8 cellular contexts compared by ENCODE assay signal in genomic region chr1:16514107-16515055, GRCh38. TPM values are rescaled to one million over a fixed set of nuclear protein-coding genes. Genes with fewer than 3 reads are reported as not detected.
DNase-seq lines count a peak whose midpoint lies in the region; ATAC-seq, FAIRE-seq and TF ChIP-seq lines count a peak whose summit lies in the region.
"Not testable (repeated sequence)": the region's sequence is repeated elsewhere in the genome, so short reads cannot be mapped to it uniquely, and the experiment has no call there.

Gene RNU1-1, minus strand, starts transcription at chr1:16514285.

- CTCF ChIA-PET in K562 (lab: Yijun Ruan, JAX; ENCODE audit: low intra/inter-chr PET ratio) = not testable (repeated sequence)

- peak; percentile 50 for ATAC-seq in K562
- peak; percentile 62 for ATAC-seq in Right ventricle myocardium inferior

- not testable (repeated sequence) for H3K4me3 Mint-ChIP-seq in nephron progenitor cell

- TSS peak; percentile 98 for BruUV-seq in K562 (replicated peaks; lab: Mats Ljungman, UMichigan)

- not testable (repeated sequence) for H3K9me3 Mint-ChIP-seq in nephron progenitor cell

- WGBS in K562 (ENCODE audit: insufficient coverage, low coverage, missing lambda C conversion rate) = under 1% methylated on average over 30 of the region's 40 CpGs

- TF ChIP-seq EP300 in K562 (IDR thresholded peaks at IDR 0.05; ENCODE audit: low read length) = not testable (repeated sequence)

- peak within 1 kb of the TSS; percentile 98 for H3K27ac ChIP-seq in K562 (ENCODE audit: extremely low read depth, low read depth, low read length)

- not testable (repeated sequence) for TF ChIP-seq CTCF in K562 (IDR thresholded peaks at IDR 0.05 in 2 of 3, conservative IDR thresholded peaks at IDR 0.05 in 1 of 3; ENCODE audit: insufficient read depth in 2 of 3, low read depth in 1 of 3, low read length in 3 of 3); nephron progenitor cell (IDR thresholded peaks at IDR 0.05)

- peak within 1 kb of the TSS; percentile 43 for H3K4me3 ChIP-seq in K562

- H3K36me3 Mint-ChIP-seq in nephron progenitor cell (ENCODE audit: low read depth) = not testable (repeated sequence)

- not testable (repeated sequence) for H3K36me3 ChIP-seq in K562 (ENCODE audit: control insufficient read depth, insufficient read depth, low read length)

- H3K27ac Mint-ChIP-seq in nephron progenitor cell = not testable (repeated sequence)

- not testable (repeated sequence) for H3K9me3 ChIP-seq in K562 (replicated peaks; ENCODE audit: control insufficient read depth, insufficient read depth, low read depth, low read length)

- not testable (repeated sequence) for TF ChIP-seq POLR2A in K562 (conservative IDR thresholded peaks at IDR 0.05)

- POLR2A ChIA-PET in K562 (lab: Yijun Ruan, JAX) = interaction anchor here (0.6 to 1.3 kb wide), 15 partner anchors 9 to 508 kb away, joined by 3 to 11 read pairs (median 4); partner anchors contain the start of gene RNU1-2

- DNase-seq in CD1c-positive myeloid dendritic cell (ENCODE audit: extremely low spot score) (peak; percentile 79), HS-27A (ENCODE audit: low read depth) (peak; percentile 60), NCI-H69 (lab: John Stamatoyannopoulos, UW) (peak; percentile 81), K562 (ENCODE audit: extremely low read depth in 1 of 4, low spot score in 3 of 4) (peak in 1 of 4 experiments; percentile 90), Right ventricle myocardium inferior (ENCODE audit: missing footprints) (peak; percentile 77), nephron progenitor cell (peak; percentile 70)
- peak; percentile 75 for DNase-seq in activated CD4-positive, CD25-positive, alpha-beta regulatory T cell treated with anti-CD3 and anti-CD28 coated beads, Interleukin-2, amount 50 U/mL, for 72 hours
- peak; percentile 57 to 58 for DNase-seq in stimulated activated CD8-positive, alpha-beta memory T cell treated with anti-CD3 and anti-CD28 coated beads, Interleukin-15, amount 100 ng/mL, for 4 hours (ENCODE audit: low read depth in 2 of 2)

- H2AFZ ChIP-seq in K562 (ENCODE audit: low read depth, low read length) = peak within 1 kb of the TSS; percentile 91

- not testable (repeated sequence) for H3K9me1 ChIP-seq in K562 (ENCODE audit: control insufficient read depth, insufficient read depth, low read length)

- H4K20me1 ChIP-seq in K562 (replicated peaks; ENCODE audit: control insufficient read depth, insufficient read depth, low read length) = not testable (repeated sequence)

- H3K79me2 ChIP-seq in K562 (ENCODE audit: control insufficient read depth, insufficient read depth, low read length) = not testable (repeated sequence)

- in situ Hi-C loops in K562 (cut with MboI) = loop anchor here (25.0 kb wide), 1 partner anchor 98 kb away; the partner anchor contains the start of gene NBPF1

- not testable (repeated sequence) for H3K4me1 ChIP-seq in K562 (replicated peaks in 1 of 2; ENCODE audit: control insufficient read depth in 2 of 2, insufficient read depth in 2 of 2, low read length in 2 of 2)

- peak within 1 kb of the TSS; percentile 76 for H3K4me2 ChIP-seq in K562 (ENCODE audit: insufficient read depth, low read length)

- FAIRE-seq in K562 (lab: Jason Lieb, UNC) = not testable (repeated sequence)

- peaks cover 31% of the 10 kb centered on the region for H3K27me3 Mint-ChIP-seq in nephron progenitor cell (ENCODE audit: low read depth, poor library complexity)

- peak within 1 kb of the TSS; percentile 86 to 87 for H3K9ac ChIP-seq in K562 (ENCODE audit: insufficient read depth in 1 of 2, low read depth in 2 of 2, low read length in 2 of 2)

- H3K27me3 ChIP-seq in K562 (ENCODE audit: control insufficient read depth in 2 of 2, insufficient read depth in 2 of 2, low read length in 2 of 2) = not testable (repeated sequence)

- H3K4me1 Mint-ChIP-seq in nephron progenitor cell = peaks cover 11% of the 10 kb centered on the region

- intact Hi-C loops in K562 (cut with micrococcal nuclease) = loop anchor here (5.0 kb wide), 1 partner anchor 98 kb away; the partner anchor contains the start of gene NBPF1
- intact Hi-C loops in Right ventricle myocardium inferior (cut with DNase I) = not testable (repeated sequence)

- TF ChIP-seq RAD21 in K562 (CRISPR knock-in tag; conservative IDR thresholded peaks at IDR 0.05 in 1 of 2, IDR thresholded peaks at IDR 0.05 in 1 of 2) = not testable (repeated sequence)

TF ChIP-seq in K562, 482 proteins besides CTCF, POLR2A, EP300 and RAD21 (continues in another document):
- TF ChIP-seq ZNF584 (CRISPR knock-in tag; IDR thresholded peaks at IDR 0.05; ENCODE audit: low read depth) (0 out of 2 replicates have a peak, but pooled peaks have one; percentile 43), PTBP1 (IDR thresholded peaks at IDR 0.05; ENCODE audit: low read depth, low read length) (peak; percentile 11; the same call in 1 of the 2 replicates), CXXC5 (CRISPR knock-in tag; IDR thresholded peaks at IDR 0.05) (peak; percentile 35; the same call in 1 of the 2 replicates), NRF1 (conservative IDR thresholded peaks at IDR 0.05 in 1 of 2, IDR thresholded peaks at IDR 0.05 in 1 of 2) (peak; percentile 69 to 74), ATF3 (IDR thresholded peaks at IDR 0.05) (peak; percentile 48; the same call in 1 of the 2 replicates), ATF7 (IDR thresholded peaks at IDR 0.05) (peak; percentile 91), GTF2E2 (tag; IDR thresholded peaks at IDR 0.05) (peak; percentile 100), TEAD4 (IDR thresholded peaks at IDR 0.05; ENCODE audit: low read length) (peak; percentile 81), ESRRA (IDR thresholded peaks at IDR 0.05; ENCODE audit: borderline replicate concordance, low read depth) (0 out of 2 replicates have a peak, but pooled peaks have one; percentile 14), POLR2AphosphoS5 (IDR thresholded peaks at IDR 0.05; ENCODE audit: control insufficient read depth, insufficient read depth, low read depth, low read length) (peak; percentile 10; the same call in 1 of the 2 replicates), SNAPC5 (CRISPR knock-in tag; IDR thresholded peaks at IDR 0.05) (peak; percentile 93), SRF (CRISPR knock-in tag; IDR thresholded peaks at IDR 0.05) (peak in 1 of 2 experiments; percentile 39; a peak in 1 of 4 replicates), JUND (IDR thresholded peaks at IDR 0.05; ENCODE audit: borderline replicate concordance, low read depth, low read length) (peak; percentile 7; the same call in 1 of the 2 replicates), JUND (tag; IDR thresholded peaks at IDR 0.05; ENCODE audit: borderline replicate concordance, low read depth, low read length) (0 out of 3 replicates have a peak, but pooled peaks have one; percentile 32), C11orf30 (IDR thresholded peaks at IDR 0.05; ENCODE audit: low read depth) (0 out of 2 replicates have a peak, but pooled peaks have one; percentile 4), GTF2F1 (IDR thresholded peaks at IDR 0.05; ENCODE audit: low read depth, low read length) (peak; percentile 96), ATF1 (tag; IDR thresholded peaks at IDR 0.05) (peak; percentile 92), SMAD1 (IDR thresholded peaks at IDR 0.05; ENCODE audit: low read depth, low read length, partially characterized antibody) (peak; percentile 97), ZKSCAN1 (IDR thresholded peaks at IDR 0.05; ENCODE audit: low read depth, low read length) (0 out of 2 replicates have a peak, but pooled peaks have one; percentile 9), POLR2AphosphoS2 (IDR thresholded peaks at IDR 0.05; ENCODE audit: low read length) (peak; percentile 90), POLR2G (IDR thresholded peaks at IDR 0.05; ENCODE audit: low read depth, low read length) (peak; percentile 66), MED1 (CRISPR knock-in tag; IDR thresholded peaks at IDR 0.05; ENCODE audit: borderline replicate concordance) (peak; percentile 98; the same call in 1 of the 2 replicates), FOSL1 (tag; conservative IDR thresholded peaks at IDR 0.05) (peak; percentile 38; the same call in 1 of the 2 replicates)
- not testable (repeated sequence) for TF ChIP-seq ATF3 (CRISPR knock-in tag; conservative IDR thresholded peaks at IDR 0.05); TEAD4 (CRISPR knock-in tag; IDR thresholded peaks at IDR 0.05; ENCODE audit: borderline replicate concordance); ATF1 (CRISPR knock-in tag; IDR thresholded peaks at IDR 0.05)

RNA-seq across cellular contexts. Expression of gene RNU1-1, which starts in this region (rescaled TPM):
- under 0.01 TPM in 2 replicates for total RNA-seq in K562 (2011; cell fraction: chromatin; rRNA removed; ENCODE audit: low replicate concordance)
- total RNA-seq in K562 (2011; cell fraction: nucleolus; rRNA removed) = under 0.01 and 21,200 TPM in 2 replicates
- total RNA-seq in K562 (2011; cell fraction: nucleoplasm; rRNA removed) = under 0.01 and 24,158 TPM in 2 replicates
- total RNA-seq in K562 (2014; rRNA removed) (under 0.01 TPM in 2 replicates), K562 (2014; rRNA removed; fragmentation: Illumina TruSeq; extraction: Trizol) (28,565 and 32,823 TPM in 2 replicates), K562 (2015; rRNA removed; fragmentation: Illumina TruSeq; extraction: Trizol) (20,456 and 27,045 TPM in 2 replicates), K562 (2021) (2,231 and 2,538 TPM in 2 replicates), Right ventricle myocardium inferior (4,572 TPM)
- polyA plus RNA-seq in K562 (2011; rRNA removed) (83.9 TPM in 1 of 2 replicates, not detected in the other), K562 (2014; fragmentation: Illumina TruSeq; extraction: Trizol) (not detected in 2 replicates), K562 (2014; fragmentation: Nextera tagmentation; extraction: Ambion mirVana) (1 to 10 TPM in 1 of 2 experiments, not detected in 1; 3.0 TPM), K562 (2014; rRNA removed) (not detected in 2 replicates)
- under 0.01 TPM in 1 of 2 replicates, not detected in the other for polyA plus RNA-seq in K562 (2011; cell fraction: cytosol; rRNA removed)
- under 0.01 and 1,424 TPM in 2 replicates for polyA plus RNA-seq in K562 (2011; cell fraction: nucleus; rRNA removed)
- polyA plus RNA-seq in K562 (2012) = 25.1 TPM in 1 of 2 replicates, not detected in the other
- 10,756 and 20,531 TPM in 2 replicates for polyA minus RNA-seq in K562 (2011; rRNA and poly(A)+ RNA removed)
- 58,964 and 66,171 TPM in 2 replicates for polyA minus RNA-seq in K562 (2011; cell fraction: cytosol; rRNA and poly(A)+ RNA removed)
- 66,769 and 85,880 TPM in 2 replicates for polyA minus RNA-seq in K562 (2011; cell fraction: nucleus; rRNA and poly(A)+ RNA removed)
